ENCODE assay signal across 8 cellular contexts in genomic region chr1:32181563-32181962, GRCh38. TPM values are rescaled to one million over a fixed set of nuclear protein-coding genes. Genes with fewer than 3 reads are reported as not detected.
A peak's percentile ranks its signal among the peaks of the same experiment; 100 is the strongest.
DNase-seq lines count a peak whose midpoint lies in the region; ATAC-seq and TF ChIP-seq lines count a peak whose summit lies in the region.

No MANE protein-coding gene starts in this region.

- in situ Hi-C loops in ACHN (cut with HindIII; ENCODE audit: low pct_ligation_motif_present, low pct_unique_long_range_greater_than_20kb, low sequenced_read_pairs), result no loop called here

- CTCF ChIA-PET in activated CD4-positive, alpha-beta T cell treated with anti-CD3 and anti-CD28 coated beads for 36 hours (lab: Charles Lee), result interaction anchor here (0.7 to 1.1 kb wide), 3 partner anchors 14 to 67 kb away, joined by 3 to 5 read pairs (median 4); no protein-coding TSS in a partner anchor
- CTCF ChIA-PET in activated CD8-positive, alpha-beta T cell treated with anti-CD3 and anti-CD28 coated beads, Interleukin-2, amount 10 ng/mL, durations not matched to agents 7 days and 5 days (lab: Charles Lee), result interaction anchor here (1.1 kb wide), 1 partner anchor 71 kb away, joined by 4 read pairs; no protein-coding TSS in a partner anchor

- no peaks in the 10 kb centered on the region for H3K27me3 Mint-ChIP-seq in activated CD4-positive, alpha-beta T cell treated with anti-CD3 and anti-CD28 coated beads for 36 hours
- no peaks in the 10 kb centered on the region for H3K27me3 Mint-ChIP-seq in activated CD8-positive, alpha-beta T cell treated with anti-CD3 and anti-CD28 coated beads, Interleukin-2, amount 10 ng/mL, durations not matched to agents 7 days and 5 days (ENCODE audit: low read depth)
- H3K27me3 Mint-ChIP-seq in glutamatergic neuron (ENCODE audit: unreplicated experiment), result peaks cover 5% of the 10 kb centered on the region
- H3K27me3 Mint-ChIP-seq in stimulated activated naive B cell treated with anti-CD40 and anti-IgM and Interleukin-4, amounts not matched to agents 10 μg/mL and 1 μg/mL and 100 μg/mL, for 72 hours, result no peaks in the 10 kb centered on the region

- no peak for ATAC-seq in activated CD4-positive, alpha-beta T cell treated with anti-CD3 and anti-CD28 coated beads for 36 hours
- no peak for ATAC-seq in activated CD8-positive, alpha-beta T cell treated with anti-CD3 and anti-CD28 coated beads, Interleukin-2, amount 10 ng/mL, durations not matched to agents 7 days and 5 days
- ATAC-seq in stimulated activated naive B cell treated with anti-CD40 and anti-IgM and Interleukin-4, amounts not matched to agents 10 μg/mL and 1 μg/mL and 100 μg/mL, for 72 hours (replicated peaks), result no peak
- no peak for ATAC-seq in GM19035 (IDR thresholded peaks at IDR 0.05; ENCODE audit: unreplicated experiment)

- no peak for DNase-seq in activated CD4-positive, alpha-beta T cell treated with anti-CD3 and anti-CD28 coated beads for 36 hours
- DNase-seq in activated CD4-positive, alpha-beta T cell treated with anti-CD3 and anti-CD28 coated beads for 4 hours, result no peak
- DNase-seq in activated CD8-positive, alpha-beta T cell treated with anti-CD3 and anti-CD28 coated beads, Interleukin-2, amount 10 ng/mL, durations not matched to agents 7 days and 5 days, result no peak
- DNase-seq in glutamatergic neuron (no peak), ACHN (no peak), middle frontal gyrus (ENCODE audit: extremely low spot score, low spot score) (no peak)
- DNase-seq in stimulated activated naive B cell treated with anti-CD40 and anti-IgM and Interleukin-4, amounts not matched to agents 10 μg/mL and 1 μg/mL and 100 μg/mL, for 72 hours, result no peak

- intact Hi-C loops in activated CD4-positive, alpha-beta T cell treated with anti-CD3 and anti-CD28 coated beads for 36 hours (cut with DNase I, micrococcal nuclease), result loop anchor here (2.0 kb wide), 2 partner anchors 19 to 67 kb away; partner anchors contain the start of gene CCDC28B (in 1 of the 2)

- no peaks in the 10 kb centered on the region for H3K9me3 Mint-ChIP-seq in activated CD4-positive, alpha-beta T cell treated with anti-CD3 and anti-CD28 coated beads for 36 hours (ENCODE audit: low read depth)
- no peaks in the 10 kb centered on the region for H3K9me3 Mint-ChIP-seq in activated CD8-positive, alpha-beta T cell treated with anti-CD3 and anti-CD28 coated beads, Interleukin-2, amount 10 ng/mL, durations not matched to agents 7 days and 5 days (ENCODE audit: insufficient read depth)
- H3K9me3 Mint-ChIP-seq in glutamatergic neuron (ENCODE audit: unreplicated experiment), result peaks cover 8% of the 10 kb centered on the region
- H3K9me3 Mint-ChIP-seq in stimulated activated naive B cell treated with anti-CD40 and anti-IgM and Interleukin-4, amounts not matched to agents 10 μg/mL and 1 μg/mL and 100 μg/mL, for 72 hours, result no peaks in the 10 kb centered on the region

- POLR2A ChIA-PET in activated CD4-positive, alpha-beta T cell treated with anti-CD3 and anti-CD28 coated beads for 36 hours (lab: Charles Lee), result interaction anchor here (0.6 to 2.2 kb wide), 4 partner anchors 19 to 73 kb away, joined by 4 to 7 read pairs (median 4); partner anchors contain the start of genes CCDC28B and KPNA6
- POLR2A ChIA-PET in activated CD8-positive, alpha-beta T cell treated with anti-CD3 and anti-CD28 coated beads, Interleukin-2, amount 10 ng/mL, durations not matched to agents 7 days and 5 days (lab: Charles Lee), result interaction anchor here (1.2 to 2.5 kb wide), 4 partner anchors 14 to 71 kb away, joined by 3 to 20 read pairs (median 6); partner anchors contain the start of gene CCDC28B

- peak overlapping the region; percentile 86 for H3K4me3 Mint-ChIP-seq in activated CD4-positive, alpha-beta T cell treated with anti-CD3 and anti-CD28 coated beads for 36 hours
- peak overlapping the region; percentile 95 for H3K4me3 Mint-ChIP-seq in activated CD8-positive, alpha-beta T cell treated with anti-CD3 and anti-CD28 coated beads, Interleukin-2, amount 10 ng/mL, durations not matched to agents 7 days and 5 days
- H3K4me3 Mint-ChIP-seq in glutamatergic neuron (ENCODE audit: unreplicated experiment), result peak overlapping the region; percentile 92
- peak overlapping the region; percentile 89 to 98 for H3K4me3 Mint-ChIP-seq in stimulated activated naive B cell treated with anti-CD40 and anti-IgM and Interleukin-4, amounts not matched to agents 10 μg/mL and 1 μg/mL and 100 μg/mL, for 72 hours

- no peak for TF ChIP-seq CTCF in glutamatergic neuron (IDR thresholded peaks at IDR 0.05; ENCODE audit: partially characterized antibody, unreplicated experiment)

- H3K36me3 Mint-ChIP-seq in activated CD4-positive, alpha-beta T cell treated with anti-CD3 and anti-CD28 coated beads for 36 hours (ENCODE audit: low read depth), result peaks cover 52% of the 10 kb centered on the region
- H3K36me3 Mint-ChIP-seq in activated CD8-positive, alpha-beta T cell treated with anti-CD3 and anti-CD28 coated beads, Interleukin-2, amount 10 ng/mL, durations not matched to agents 7 days and 5 days (ENCODE audit: low read depth), result peaks cover 58% of the 10 kb centered on the region
- no peaks in the 10 kb centered on the region for H3K36me3 Mint-ChIP-seq in glutamatergic neuron (ENCODE audit: unreplicated experiment)
- peaks cover 41 to 51% of the 10 kb centered on the region in 2 donors for H3K36me3 Mint-ChIP-seq in stimulated activated naive B cell treated with anti-CD40 and anti-IgM and Interleukin-4, amounts not matched to agents 10 μg/mL and 1 μg/mL and 100 μg/mL, for 72 hours

- peaks cover 60% of the 10 kb centered on the region for H3K4me1 Mint-ChIP-seq in activated CD4-positive, alpha-beta T cell treated with anti-CD3 and anti-CD28 coated beads for 36 hours
- peaks cover 57% of the 10 kb centered on the region for H3K4me1 Mint-ChIP-seq in activated CD8-positive, alpha-beta T cell treated with anti-CD3 and anti-CD28 coated beads, Interleukin-2, amount 10 ng/mL, durations not matched to agents 7 days and 5 days (ENCODE audit: low read depth)
- H3K4me1 Mint-ChIP-seq in glutamatergic neuron (ENCODE audit: low read depth, unreplicated experiment), result peaks cover 14% of the 10 kb centered on the region
- H3K4me1 Mint-ChIP-seq in stimulated activated naive B cell treated with anti-CD40 and anti-IgM and Interleukin-4, amounts not matched to agents 10 μg/mL and 1 μg/mL and 100 μg/mL, for 72 hours, result peaks cover 39 to 62% of the 10 kb centered on the region in 2 donors

- peak overlapping the region; percentile 96 for H3K27ac Mint-ChIP-seq in activated CD4-positive, alpha-beta T cell treated with anti-CD3 and anti-CD28 coated beads for 36 hours
- peak overlapping the region; percentile 99 for H3K27ac Mint-ChIP-seq in activated CD8-positive, alpha-beta T cell treated with anti-CD3 and anti-CD28 coated beads, Interleukin-2, amount 10 ng/mL, durations not matched to agents 7 days and 5 days
- H3K27ac Mint-ChIP-seq in glutamatergic neuron (ENCODE audit: unreplicated experiment), result peak overlapping the region; percentile 68
- peak overlapping the region; percentile 77 for H3K27ac Mint-ChIP-seq in stimulated activated naive B cell treated with anti-CD40 and anti-IgM and Interleukin-4, amounts not matched to agents 10 μg/mL and 1 μg/mL and 100 μg/mL, for 72 hours

RNA-seq across cellular contexts. Expression of gene TXLNA, which starts 2.1 kb away (rescaled TPM):
- total RNA-seq in activated CD4-positive, alpha-beta T cell treated with anti-CD3 and anti-CD28 coated beads for 36 hours, result 10 to 100 TPM; 79.5 to 79.7 TPM
- 10 to 100 TPM; 79.7 to 79.8 TPM for total RNA-seq in activated CD8-positive, alpha-beta T cell treated with anti-CD3 and anti-CD28 coated beads, Interleukin-2, amount 10 ng/mL, durations not matched to agents 7 days and 5 days
- 48.6 TPM for total RNA-seq in glutamatergic neuron (ENCODE audit: unreplicated experiment)

RNA-seq across cellular contexts. Expression of gene CCDC28B, which starts 18.8 kb away (rescaled TPM):
- 10 to 100 TPM; 13.0 to 19.3 TPM for total RNA-seq in activated CD4-positive, alpha-beta T cell treated with anti-CD3 and anti-CD28 coated beads for 36 hours
- total RNA-seq in activated CD8-positive, alpha-beta T cell treated with anti-CD3 and anti-CD28 coated beads, Interleukin-2, amount 10 ng/mL, durations not matched to agents 7 days and 5 days, result 10 to 100 TPM; 71.4 to 72.8 TPM
- total RNA-seq in glutamatergic neuron (ENCODE audit: unreplicated experiment), result 34.4 TPM

RNA-seq across cellular contexts. Expression of gene IQCC, which starts 23.9 kb away (rescaled TPM):
- total RNA-seq in activated CD4-positive, alpha-beta T cell treated with anti-CD3 and anti-CD28 coated beads for 36 hours, result 1 to 10 TPM; 4.4 to 5.0 TPM
- total RNA-seq in activated CD8-positive, alpha-beta T cell treated with anti-CD3 and anti-CD28 coated beads, Interleukin-2, amount 10 ng/mL, durations not matched to agents 7 days and 5 days, result 1 to 10 TPM; 6.1 to 6.3 TPM
- total RNA-seq in glutamatergic neuron (ENCODE audit: unreplicated experiment), result 2.7 TPM

RNA-seq across cellular contexts. Expression of gene DCDC2B, which starts 27.3 kb away (rescaled TPM):
- total RNA-seq in activated CD4-positive, alpha-beta T cell treated with anti-CD3 and anti-CD28 coated beads for 36 hours, result not detected
- not detected for total RNA-seq in activated CD8-positive, alpha-beta T cell treated with anti-CD3 and anti-CD28 coated beads, Interleukin-2, amount 10 ng/mL, durations not matched to agents 7 days and 5 days
- not detected for total RNA-seq in glutamatergic neuron (ENCODE audit: unreplicated experiment)

RNA-seq across cellular contexts. Expression of gene TMEM234, which starts 40.6 kb away (rescaled TPM):
- total RNA-seq in activated CD4-positive, alpha-beta T cell treated with anti-CD3 and anti-CD28 coated beads for 36 hours, result 1 to 10 TPM; 7.3 to 8.2 TPM
- total RNA-seq in activated CD8-positive, alpha-beta T cell treated with anti-CD3 and anti-CD28 coated beads, Interleukin-2, amount 10 ng/mL, durations not matched to agents 7 days and 5 days, result 10 to 100 TPM; 10.6 TPM
- 21.8 TPM for total RNA-seq in glutamatergic neuron (ENCODE audit: unreplicated experiment)
